8 cellular contexts compared by ENCODE assay signal in the genomic region with DNA sequence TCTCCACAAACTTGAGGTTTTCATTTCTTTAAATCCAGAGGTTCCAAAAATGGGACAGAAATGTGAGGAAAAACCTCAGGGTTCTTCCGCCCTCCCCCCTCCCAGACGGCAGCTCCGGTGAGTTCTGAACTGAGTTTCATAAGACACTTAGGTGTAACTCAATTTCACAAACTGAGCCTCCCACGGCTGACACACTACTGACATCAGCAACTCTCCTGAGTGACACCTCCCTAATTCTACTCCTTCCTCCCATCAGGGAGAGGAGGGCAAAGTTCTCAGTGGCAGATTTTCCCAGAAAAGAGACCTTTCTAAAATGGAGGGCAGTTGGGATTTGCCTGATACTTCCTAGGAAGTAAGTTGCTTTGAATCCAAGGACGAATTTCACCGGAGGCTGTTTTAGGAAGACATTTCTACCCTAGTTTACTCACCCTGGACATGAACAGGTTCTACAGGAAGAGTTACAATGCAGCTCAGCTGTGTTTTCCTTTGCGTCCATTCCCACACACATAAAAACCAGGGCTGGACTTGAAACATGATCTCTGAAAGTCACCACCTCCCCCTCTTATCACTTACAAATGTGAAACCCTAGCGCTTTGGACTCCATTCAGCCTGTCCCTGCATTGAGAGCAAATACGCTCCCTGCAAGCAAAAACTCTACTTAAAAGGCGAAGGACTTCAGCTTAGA.
DNase-seq lines count a peak whose midpoint lies in the region; ATAC-seq, FAIRE-seq and TF ChIP-seq lines count a peak whose summit lies in the region.

No MANE protein-coding gene starts in this region.

- TF ChIP-seq RAD21 in A549 (conservative IDR thresholded peaks at IDR 0.05 in 1 of 2, IDR thresholded peaks at IDR 0.05 in 1 of 2), result no peak

- H3K27me3 Mint-ChIP-seq in activated T-helper 2 cell treated with anti-CD3 and anti-CD28 coated beads, Interferon-gamma antibody, Interleukin-2, Interleukin-4, amounts not matched to agents 10 μg/mL and 5 μg/mL and 100 μg/mL, durations not matched to agents 14 hours and 24 hours and 36 hours (ENCODE audit: low read depth), result no peaks in the 10 kb centered on the region
- H3K27me3 Mint-ChIP-seq in stimulated activated memory B cell treated with anti-CD40 and anti-IgM and Interleukin-4, amounts not matched to agents 10 μg/mL and 1 μg/mL and 100 μg/mL, for 72 hours, result peaks cover 25% of the 10 kb centered on the region

- peak overlapping the region; percentile 56 for H3K4me3 ChIP-seq in A549
- H3K4me3 ChIP-seq in cardiac muscle cell, result peak overlapping the region; percentile 6

- no peaks in the 10 kb centered on the region for H3K9me3 ChIP-seq in A549
- H3K9me3 ChIP-seq in cardiac muscle cell (ENCODE audit: low read depth), result no peaks in the 10 kb centered on the region

- TF ChIP-seq CTCF in A549 (IDR thresholded peaks at IDR 0.05) (no peak), cardiac muscle cell (IDR thresholded peaks at IDR 0.05; ENCODE audit: low read depth, low read length) (no peak)

- CTCF ChIA-PET in A549 (lab: Yijun Ruan, JAX), result interaction anchor here (0.9 to 1.6 kb wide), 2 partner anchors 106 to 109 kb away, joined by 3 to 4 read pairs; no protein-coding TSS in a partner anchor

- peak overlapping the region; percentile 68 to 79 for H3K27ac ChIP-seq in A549
- H3K27ac ChIP-seq in cardiac muscle cell, result peak overlapping the region; percentile 93

- peaks cover 33% of the 10 kb centered on the region for H3K4me1 ChIP-seq in A549
- peaks cover 27% of the 10 kb centered on the region for H3K4me1 ChIP-seq in cardiac muscle cell (ENCODE audit: low read depth)

- peak overlapping the region; percentile 91 for H3K27ac Mint-ChIP-seq in activated T-helper 2 cell treated with anti-CD3 and anti-CD28 coated beads, Interferon-gamma antibody, Interleukin-2, Interleukin-4, amounts not matched to agents 10 μg/mL and 5 μg/mL and 100 μg/mL, durations not matched to agents 14 hours and 24 hours and 36 hours
- no peak overlapping the region for H3K27ac Mint-ChIP-seq in stimulated activated memory B cell treated with anti-CD40 and anti-IgM and Interleukin-4, amounts not matched to agents 10 μg/mL and 1 μg/mL and 100 μg/mL, for 72 hours

- FAIRE-seq in A549 (lab: Jason Lieb, UNC), result no peak

- H3K36me3 Mint-ChIP-seq in activated T-helper 2 cell treated with anti-CD3 and anti-CD28 coated beads, Interferon-gamma antibody, Interleukin-2, Interleukin-4, amounts not matched to agents 10 μg/mL and 5 μg/mL and 100 μg/mL, durations not matched to agents 14 hours and 24 hours and 36 hours (ENCODE audit: low read depth), result peaks cover 52% of the 10 kb centered on the region
- H3K36me3 Mint-ChIP-seq in stimulated activated memory B cell treated with anti-CD40 and anti-IgM and Interleukin-4, amounts not matched to agents 10 μg/mL and 1 μg/mL and 100 μg/mL, for 72 hours, result no peaks in the 10 kb centered on the region

- DNase-seq in A549 (ENCODE audit: low read depth in 1 of 2, low spot score in 1 of 2) (peak in 1 of 2 experiments; percentile 82), NCI-H1092 treated with DMSO at 0.1 percent for 48 hours (lab: John Stamatoyannopoulos, UW) (peak; percentile 46), cardiac muscle cell (ENCODE audit: low read depth in 1 of 2, low spot score in 1 of 2) (peak; percentile 68 to 84), renal cortical epithelial cell (ENCODE audit: low read depth) (peak; percentile 91), SKM-1 (lab: John Stamatoyannopoulos, UW; ENCODE audit: unreplicated experiment) (no peak), GM03348 (ENCODE audit: low spot score) (no peak)
- peak; percentile 27 for DNase-seq in activated T-helper 2 cell treated with anti-CD3 and anti-CD28 coated beads, Interferon-gamma antibody, Interleukin-2, Interleukin-4, amounts not matched to agents 10 μg/mL and 5 μg/mL and 100 μg/mL, durations not matched to agents 14 hours and 24 hours and 36 hours (ENCODE audit: low spot score)

- no peak for TF ChIP-seq POLR2A in A549 (IDR thresholded peaks at IDR 0.05; ENCODE audit: low read length)

- peak overlapping the region; percentile 90 for H3K4me2 ChIP-seq in A549

- TF ChIP-seq EP300 in A549 (IDR thresholded peaks at IDR 0.05), result no peak

- peak overlapping the region; percentile 90 for H3K4me3 Mint-ChIP-seq in activated T-helper 2 cell treated with anti-CD3 and anti-CD28 coated beads, Interferon-gamma antibody, Interleukin-2, Interleukin-4, amounts not matched to agents 10 μg/mL and 5 μg/mL and 100 μg/mL, durations not matched to agents 14 hours and 24 hours and 36 hours (ENCODE audit: low read depth)
- no peak overlapping the region for H3K4me3 Mint-ChIP-seq in stimulated activated memory B cell treated with anti-CD40 and anti-IgM and Interleukin-4, amounts not matched to agents 10 μg/mL and 1 μg/mL and 100 μg/mL, for 72 hours

- H3K4me1 Mint-ChIP-seq in activated T-helper 2 cell treated with anti-CD3 and anti-CD28 coated beads, Interferon-gamma antibody, Interleukin-2, Interleukin-4, amounts not matched to agents 10 μg/mL and 5 μg/mL and 100 μg/mL, durations not matched to agents 14 hours and 24 hours and 36 hours (ENCODE audit: low read depth), result peaks cover 57% of the 10 kb centered on the region
- peaks cover 6% of the 10 kb centered on the region for H3K4me1 Mint-ChIP-seq in stimulated activated memory B cell treated with anti-CD40 and anti-IgM and Interleukin-4, amounts not matched to agents 10 μg/mL and 1 μg/mL and 100 μg/mL, for 72 hours

- no peaks in the 10 kb centered on the region for H3K9me3 Mint-ChIP-seq in activated T-helper 2 cell treated with anti-CD3 and anti-CD28 coated beads, Interferon-gamma antibody, Interleukin-2, Interleukin-4, amounts not matched to agents 10 μg/mL and 5 μg/mL and 100 μg/mL, durations not matched to agents 14 hours and 24 hours and 36 hours
- no peaks in the 10 kb centered on the region for H3K9me3 Mint-ChIP-seq in stimulated activated memory B cell treated with anti-CD40 and anti-IgM and Interleukin-4, amounts not matched to agents 10 μg/mL and 1 μg/mL and 100 μg/mL, for 72 hours

- under 1% methylated on average over 10 of the region's 10 CpGs for WGBS in A549 (ENCODE audit: missing lambda C conversion rate)

- peaks cover 14% of the 10 kb centered on the region for H3K36me3 ChIP-seq in cardiac muscle cell

- no peaks in the 10 kb centered on the region for H3K27me3 ChIP-seq in cardiac muscle cell

- intact Hi-C loops in activated T-helper 2 cell treated with anti-CD3 and anti-CD28 coated beads, Interferon-gamma antibody, Interleukin-2, Interleukin-4, amounts not matched to agents 10 μg/mL and 5 μg/mL and 100 μg/mL, durations not matched to agents 14 hours and 24 hours and 36 hours (cut with micrococcal nuclease), result no loop called here

- POLR2A ChIA-PET in A549 (lab: Yijun Ruan, JAX), result interaction anchor here (0.5 to 0.6 kb wide), 2 partner anchors 11 to 33 kb away, joined by 3 to 4 read pairs; no protein-coding TSS in a partner anchor

- peak; percentile 64 to 77 for ATAC-seq in A549
- ATAC-seq in stimulated activated memory B cell treated with anti-CD40 and anti-IgM and Interleukin-4, amounts not matched to agents 10 μg/mL and 1 μg/mL and 100 μg/mL, for 72 hours, result no peak

TF ChIP-seq in A549, 52 proteins besides CTCF, POLR2A, EP300 and RAD21:
- TF ChIP-seq PHF8 (IDR thresholded peaks at IDR 0.05; ENCODE audit: borderline replicate concordance, low read depth), result no peak
- TF ChIP-seq, protein P1, sequence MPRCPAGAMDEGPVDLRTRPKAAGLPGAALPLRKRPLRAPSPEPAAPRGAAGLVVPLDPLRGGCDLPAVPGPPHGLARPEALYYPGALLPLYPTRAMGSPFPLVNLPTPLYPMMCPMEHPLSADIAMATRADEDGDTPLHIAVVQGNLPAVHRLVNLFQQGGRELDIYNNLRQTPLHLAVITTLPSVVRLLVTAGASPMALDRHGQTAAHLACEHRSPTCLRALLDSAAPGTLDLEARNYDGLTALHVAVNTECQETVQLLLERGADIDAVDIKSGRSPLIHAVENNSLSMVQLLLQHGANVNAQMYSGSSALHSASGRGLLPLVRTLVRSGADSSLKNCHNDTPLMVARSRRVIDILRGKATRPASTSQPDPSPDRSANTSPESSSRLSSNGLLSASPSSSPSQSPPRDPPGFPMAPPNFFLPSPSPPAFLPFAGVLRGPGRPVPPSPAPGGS (IDR thresholded peaks at IDR 0.05), result no peak
- no peak for TF ChIP-seq HOXA7 (CRISPR knock-in tag; IDR thresholded peaks at IDR 0.05)
- TF ChIP-seq ZFP36 (IDR thresholded peaks at IDR 0.05; ENCODE audit: borderline replicate concordance, partially characterized antibody), result no peak
- TF ChIP-seq ESRRA (IDR thresholded peaks at IDR 0.05; ENCODE audit: borderline replicate concordance, low read length), result no peak

Comparison
In these comparisons a context has a peak if more than half of its experiments do, and no peak if none do; other contexts are left out.
1. DNase-seq: peak in NCI-H1092 treated with DMSO at 0.1 percent for 48 hours (single experiment), activated T-helper 2 cell treated with anti-CD3 and anti-CD28 coated beads, Interferon-gamma antibody, Interleukin-2, Interleukin-4, amounts not matched to agents 10 μg/mL and 5 μg/mL and 100 μg/mL, durations not matched to agents 14 hours and 24 hours and 36 hours (single experiment), cardiac muscle cell (2 of 2) and renal cortical epithelial cell (single experiment); none in SKM-1 (single experiment) and GM03348 (single experiment).